ENCODE assay signal across 8 cellular contexts in genomic region chr12:128810182-128811127, GRCh38. TPM values are rescaled to one million over a fixed set of nuclear protein-coding genes. Genes with fewer than 3 reads are reported as not detected.
DNase-seq lines count a peak whose midpoint lies in the region; ATAC-seq and TF ChIP-seq lines count a peak whose summit lies in the region.

No MANE protein-coding gene starts in this region.

- DNase-seq in DND-41 = no peak
- DNase-seq in anterior cingulate cortex (lab: John Stamatoyannopoulos, UW) = peak in 39 of 58 donors; percentile 12 to 75 (median 48)
- no peak for DNase-seq in naive B cell
- DNase-seq in NCI-H1436 treated with DMSO at 0.1 percent for 48 hours (lab: John Stamatoyannopoulos, UW) = no peak
- DNase-seq in DMS53 treated with DMSO at 0.1 percent for 48 hours (lab: John Stamatoyannopoulos, UW; ENCODE audit: unreplicated experiment) = no peak
- DNase-seq in KBM-7 = no peak

- H3K79me2 ChIP-seq in DND-41 (ENCODE audit: insufficient read depth, low read length) = peaks cover 58% of the 10 kb centered on the region

- H3K9me3 Mint-ChIP-seq in naive B cell = no peaks in the 10 kb centered on the region

- H3K4me3 ChIP-seq in DND-41 (ENCODE audit: low read depth in 1 of 2, low read length in 2 of 2) = no peak overlapping the region

- H3K9ac ChIP-seq in DND-41 (ENCODE audit: low read depth, low read length) = no peak overlapping the region

- no peaks in the 10 kb centered on the region for H3K9me3 ChIP-seq in DND-41 (ENCODE audit: insufficient read depth, low read length, severe bottlenecking)

- no peaks in the 10 kb centered on the region for H3K27me3 ChIP-seq in DND-41 (ENCODE audit: insufficient read depth, low read length, poor library complexity)

- peak overlapping the region; percentile 73 to 94 (median 87) for H3K27ac Mint-ChIP-seq in naive B cell

- peaks cover 0 to 15% of the 10 kb centered on the region in 2 donors for H3K36me3 Mint-ChIP-seq in naive B cell

- H3K27me3 Mint-ChIP-seq in naive B cell = no peaks in the 10 kb centered on the region

- ATAC-seq in DND-41 (ENCODE audit: insufficient read depth, low read depth) (peak; percentile 49; the same call in 1 of the 3 replicates), GM19395 (IDR thresholded peaks at IDR 0.05; ENCODE audit: unreplicated experiment) (peak; percentile 78), HG03354 (IDR thresholded peaks at IDR 0.05; ENCODE audit: poor library complexity, severe bottlenecking, unreplicated experiment) (peak; percentile 90), naive B cell (ENCODE audit: low read depth in 2 of 2) (peak; percentile 80 to 83)

- H4K20me1 ChIP-seq in DND-41 (ENCODE audit: insufficient read depth, low read length) = peaks cover 49% of the 10 kb centered on the region

- peaks cover 10% of the 10 kb centered on the region for H3K4me1 ChIP-seq in DND-41 (ENCODE audit: insufficient read depth, low read length)

- in situ Hi-C loops in KBM-7 (cut with MboI; ENCODE audit: low pct_unique_long_range_greater_than_20kb, low sequenced_read_pairs) = no loop called here

- no peak overlapping the region for H2AFZ ChIP-seq in DND-41 (ENCODE audit: low read depth, low read length)

- H3K4me3 Mint-ChIP-seq in naive B cell = peak overlapping the region; percentile 5 to 82 (median 63)

- TF ChIP-seq CTCF in DND-41 (IDR thresholded peaks at IDR 0.05; ENCODE audit: borderline replicate concordance, extremely low read depth, low read length, poor library complexity, severe bottlenecking) = no peak

- H3K4me1 Mint-ChIP-seq in naive B cell = peaks cover 40 to 64% (median 41%) of the 10 kb centered on the region in 3 donors

- peaks cover 59% of the 10 kb centered on the region for H3K36me3 ChIP-seq in DND-41 (ENCODE audit: insufficient read depth, low read length)

- no peak overlapping the region for H3K4me2 ChIP-seq in DND-41 (ENCODE audit: insufficient read depth, low read length)

- no peak overlapping the region for H3K27ac ChIP-seq in DND-41 (ENCODE audit: low read length)

RNA-seq across cellular contexts. Expression of gene SLC15A4, which starts 13.3 kb away (rescaled TPM):
- 10 to 100 TPM in 4 of 6 donors, 1 to 10 TPM in 2; 4.5 to 34.3 (median 13.8) TPM for polyA plus RNA-seq in naive B cell (ENCODE audit: low read depth in 6 of 6)

RNA-seq across cellular contexts. Expression of gene GLT1D1, which starts 42.8 kb away (rescaled TPM):
- under 1 TPM in 4 of 6 donors, not detected in 2; 0.13 to 0.52 (median 0.33) TPM for polyA plus RNA-seq in naive B cell (ENCODE audit: low read depth in 6 of 6)

Comparison
In these comparisons a context has a peak if more than half of its experiments do, and no peak if none do; other contexts are left out.
1. DNase-seq: peak in anterior cingulate cortex (39 of 58); none in DND-41 (single experiment), naive B cell (single experiment), NCI-H1436 treated with DMSO at 0.1 percent for 48 hours (single experiment), DMS53 treated with DMSO at 0.1 percent for 48 hours (single experiment) and KBM-7 (single experiment).
2. Peak in every context shown above with its lines, with median percentiles within 50 percentile points of each other: ATAC-seq.